In genomic region chr13:75480691-75481175, GRCh38 we compare ENCODE assay signal across 1 cellular context.
TF ChIP-seq lines count a peak whose summit lies in the region.

No MANE protein-coding gene starts in this region.

TF ChIP-seq in HepG2, 621 proteins besides CTCF, POLR2A, EP300 and RAD21 (continued from another document and continues in another):
- TF ChIP-seq SNAPC4 (CRISPR knock-in tag; IDR thresholded peaks at IDR 0.05) (0 out of 2 replicates have a peak, but pooled peaks have one; percentile 50), PHF8 (CRISPR knock-in tag; IDR thresholded peaks at IDR 0.05) (peak; percentile 40; the same call in 1 of the 2 replicates), ARID4A (CRISPR knock-in tag; IDR thresholded peaks at IDR 0.05; ENCODE audit: borderline replicate concordance) (peak; percentile 65; the same call in 1 of the 2 replicates), ZC3H4 (CRISPR knock-in tag; IDR thresholded peaks at IDR 0.05; ENCODE audit: borderline replicate concordance) (no peak), ERF (CRISPR knock-in tag; IDR thresholded peaks at IDR 0.05) (0 out of 2 replicates have a peak, but pooled peaks have one; percentile 6), BHLHE40 (IDR thresholded peaks at IDR 0.05; ENCODE audit: low read length) (peak; percentile 38; the same call in 1 of the 2 replicates), ZBTB40 (IDR thresholded peaks at IDR 0.05) (no peak), ZBTB40 (CRISPR knock-in tag; IDR thresholded peaks at IDR 0.05) (0 out of 2 replicates have a peak, but pooled peaks have one; percentile 21), KLF15 (CRISPR knock-in tag; IDR thresholded peaks at IDR 0.05; ENCODE audit: borderline replicate concordance) (0 out of 2 replicates have a peak, but pooled peaks have one; percentile 23), ZNF20 (CRISPR knock-in tag; IDR thresholded peaks at IDR 0.05) (0 out of 2 replicates have a peak, but pooled peaks have one; percentile 54), ZBTB43 (CRISPR knock-in tag; conservative IDR thresholded peaks at IDR 0.05) (peak; percentile 92), SIN3B (IDR thresholded peaks at IDR 0.05; ENCODE audit: low read length) (0 out of 2 replicates have a peak, but pooled peaks have one; percentile 29), ZNF646 (CRISPR knock-in tag; IDR thresholded peaks at IDR 0.05) (peak; percentile 87), SIN3A (IDR thresholded peaks at IDR 0.05; ENCODE audit: borderline replicate concordance, low read depth, low read length) (peak; percentile 63; the same call in 1 of the 2 replicates)
